Comparison of ENCODE assay signal across 8 cellular contexts in genomic region chr15:69433831-69434230, GRCh38.
"Had no signal": no experiment of that assay in that cellular context is flagged by ENCODE, and none has a peak within 500 bp of the region (broad histone marks: within the 10 kb centered on the region; RNA-seq: fewer than 3 reads in every experiment).

No MANE protein-coding gene starts in this region.

- H3K27ac ChIP-seq: HL-60, KMS-11 had no signal

- H3K4me1 Mint-ChIP-seq: IgD-negative memory B cell had no signal

- H3K36me3 Mint-ChIP-seq: IgD-negative memory B cell had no signal

- ATAC-seq: HepG2, K562 had no signal

- H3K27me3 Mint-ChIP-seq: IgD-negative memory B cell had no signal

- H3K4me3 Mint-ChIP-seq: IgD-negative memory B cell had no signal

- H3K4me3 ChIP-seq: K562 had no signal

- DNase-seq: IMR-90, KBM-7, KG1 had no signal

- H3K9me3 Mint-ChIP-seq: IgD-negative memory B cell had no signal

- H3K27ac Mint-ChIP-seq: IgD-negative memory B cell had no signal
